In the genomic region with DNA sequence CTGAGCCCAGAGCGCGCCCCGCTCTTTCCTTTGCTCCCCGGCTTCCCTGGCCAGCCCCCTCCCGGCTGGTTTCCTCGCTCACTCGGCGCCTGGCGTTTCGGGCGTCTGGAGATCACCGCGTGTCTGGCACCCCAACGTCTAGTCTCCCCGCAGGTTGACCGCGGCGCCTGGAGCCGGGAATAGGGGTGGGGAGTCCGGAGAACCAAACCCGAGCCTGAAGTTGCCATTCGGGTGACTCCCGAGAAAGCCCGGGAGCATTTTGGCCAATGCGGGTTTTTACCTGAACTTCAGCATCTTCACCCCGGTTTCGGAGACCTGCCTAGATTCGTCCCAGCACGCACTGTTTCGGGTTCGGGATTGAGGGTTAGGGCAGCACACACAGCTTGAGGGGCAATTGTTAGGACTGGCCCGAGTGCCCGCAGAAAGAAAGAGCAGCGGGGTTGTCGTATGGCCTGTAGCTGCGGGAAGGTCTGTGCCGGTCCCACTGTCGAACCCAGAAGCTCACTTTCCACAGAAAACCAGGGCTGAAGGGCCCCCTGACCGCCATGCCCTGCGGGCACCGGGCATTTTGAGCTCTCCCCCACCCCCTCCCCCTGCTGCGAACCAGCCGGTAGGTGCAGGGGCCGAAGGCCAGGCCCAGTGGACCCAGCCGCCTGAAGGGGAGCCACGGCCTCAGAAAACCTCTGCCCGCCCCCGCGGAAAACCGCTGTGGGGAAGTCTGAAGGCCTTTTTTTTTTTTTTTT, we compare ENCODE assay signal across 1 cellular context.
TF ChIP-seq lines count a peak whose summit lies in the region.

No MANE protein-coding gene starts in this region.

TF ChIP-seq in GM12878, 131 proteins besides CTCF, POLR2A, EP300 and RAD21 (continued from another document):
- TF ChIP-seq, protein P1, sequence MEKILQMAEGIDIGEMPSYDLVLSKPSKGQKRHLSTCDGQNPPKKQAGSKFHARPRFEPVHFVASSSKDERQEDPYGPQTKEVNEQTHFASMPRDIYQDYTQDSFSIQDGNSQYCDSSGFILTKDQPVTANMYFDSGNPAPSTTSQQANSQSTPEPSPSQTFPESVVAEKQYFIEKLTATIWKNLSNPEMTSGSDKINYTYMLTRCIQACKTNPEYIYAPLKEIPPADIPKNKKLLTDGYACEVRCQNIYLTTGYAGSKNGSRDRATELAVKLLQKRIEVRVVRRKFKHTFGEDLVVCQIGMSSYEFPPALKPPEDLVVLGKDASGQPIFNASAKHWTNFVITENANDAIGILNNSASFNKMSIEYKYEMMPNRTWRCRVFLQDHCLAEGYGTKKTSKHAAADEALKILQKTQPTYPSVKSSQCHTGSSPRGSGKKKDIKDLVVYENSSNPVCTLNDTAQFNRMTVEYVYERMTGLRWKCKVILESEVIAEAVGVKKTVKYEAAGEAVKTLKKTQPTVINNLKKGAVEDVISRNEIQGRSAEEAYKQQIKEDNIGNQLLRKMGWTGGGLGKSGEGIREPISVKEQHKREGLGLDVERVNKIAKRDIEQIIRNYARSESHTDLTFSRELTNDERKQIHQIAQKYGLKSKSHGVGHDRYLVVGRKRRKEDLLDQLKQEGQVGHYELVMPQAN (conservative IDR thresholded peaks at IDR 0.05), result peak; percentile 21; the same call in 1 of the 2 replicates
- TF ChIP-seq BHLHE40 (IDR thresholded peaks at IDR 0.05; ENCODE audit: borderline replicate concordance in 1 of 2, low read depth in 2 of 2, low read length in 1 of 2), result peak in 1 of 2 experiments; percentile 22; a peak in 1 of 4 replicates
- TF ChIP-seq EGR1 (IDR thresholded peaks at IDR 0.05; ENCODE audit: borderline replicate concordance in 1 of 2, low read depth in 2 of 2, low read length in 2 of 2), result peak in 1 of 2 experiments; percentile 96; a peak in 2 of 3 replicates
- 0 out of 2 replicates have a peak, but pooled peaks have one; percentile 33 for TF ChIP-seq TARDBP (IDR thresholded peaks at IDR 0.05; ENCODE audit: borderline replicate concordance)
- TF ChIP-seq IKZF1 (conservative IDR thresholded peaks at IDR 0.05), result 0 out of 2 replicates have a peak, but pooled peaks have one; percentile 20
- TF ChIP-seq ZNF384 (IDR thresholded peaks at IDR 0.05; ENCODE audit: borderline replicate concordance, low read depth, low read length), result peak; percentile 98
- TF ChIP-seq NR2F1 (conservative IDR thresholded peaks at IDR 0.05), result peak; percentile 74
- TF ChIP-seq, protein P2, sequence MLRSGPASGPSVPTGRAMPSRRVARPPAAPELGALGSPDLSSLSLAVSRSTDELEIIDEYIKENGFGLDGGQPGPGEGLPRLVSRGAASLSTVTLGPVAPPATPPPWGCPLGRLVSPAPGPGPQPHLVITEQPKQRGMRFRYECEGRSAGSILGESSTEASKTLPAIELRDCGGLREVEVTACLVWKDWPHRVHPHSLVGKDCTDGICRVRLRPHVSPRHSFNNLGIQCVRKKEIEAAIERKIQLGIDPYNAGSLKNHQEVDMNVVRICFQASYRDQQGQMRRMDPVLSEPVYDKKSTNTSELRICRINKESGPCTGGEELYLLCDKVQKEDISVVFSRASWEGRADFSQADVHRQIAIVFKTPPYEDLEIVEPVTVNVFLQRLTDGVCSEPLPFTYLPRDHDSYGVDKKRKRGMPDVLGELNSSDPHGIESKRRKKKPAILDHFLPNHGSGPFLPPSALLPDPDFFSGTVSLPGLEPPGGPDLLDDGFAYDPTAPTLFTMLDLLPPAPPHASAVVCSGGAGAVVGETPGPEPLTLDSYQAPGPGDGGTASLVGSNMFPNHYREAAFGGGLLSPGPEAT (IDR thresholded peaks at IDR 0.05; ENCODE audit: low read depth), result peak; percentile 58; the same call in 1 of the 2 replicates
- TF ChIP-seq SUZ12 (IDR thresholded peaks at IDR 0.05; ENCODE audit: unreplicated experiment), result no peak
- peak; percentile 24 for TF ChIP-seq BCL3 (IDR thresholded peaks at IDR 0.05; ENCODE audit: borderline replicate concordance, insufficient read depth, low read depth, low read length, poor library complexity, severe bottlenecking)
- no peak for TF ChIP-seq KAT2A (conservative IDR thresholded peaks at IDR 0.05; ENCODE audit: control insufficient read depth, low read depth, low read length)
- TF ChIP-seq CBFB (IDR thresholded peaks at IDR 0.05; ENCODE audit: low read depth), result peak; percentile 77
- peak; percentile 22; the same call in 1 of the 2 replicates for TF ChIP-seq GATAD2B (conservative IDR thresholded peaks at IDR 0.05; ENCODE audit: low read depth)
- peak; percentile 19; the same call in 1 of the 2 replicates for TF ChIP-seq LARP7 (IDR thresholded peaks at IDR 0.05)
- TF ChIP-seq CHD4 (IDR thresholded peaks at IDR 0.05), result no peak
- TF ChIP-seq MLLT1 (IDR thresholded peaks at IDR 0.05), result peak; percentile 67; the same call in 1 of the 2 replicates
- peak; percentile 90 for TF ChIP-seq RUNX3 (IDR thresholded peaks at IDR 0.05; ENCODE audit: low read length)
- no peak for TF ChIP-seq SMARCA5 (IDR thresholded peaks at IDR 0.05)
- TF ChIP-seq MEF2A (IDR thresholded peaks at IDR 0.05; ENCODE audit: insufficient read depth, low read depth, low read length), result 0 out of 2 replicates have a peak, but pooled peaks have one; percentile 57
- no peak for TF ChIP-seq KDM1A (IDR thresholded peaks at IDR 0.05; ENCODE audit: borderline replicate concordance)
TF ChIP-seq in GM12878: peak in this region for 18.
